Comparison of ENCODE assay signal across 8 cellular contexts in genomic region chr19:11881151-11881800, GRCh38. TPM values are rescaled to one million over a fixed set of nuclear protein-coding genes. Genes with fewer than 3 reads are reported as not detected.
A peak's percentile ranks its signal among the peaks of the same experiment; 100 is the strongest.
DNase-seq lines count a peak whose midpoint lies in the region; ATAC-seq and TF ChIP-seq lines count a peak whose summit lies in the region.

No MANE protein-coding gene starts in this region.

- H3K4me3 ChIP-seq in A673 (ENCODE audit: low read depth, low read length, poor library complexity, severe bottlenecking) (no peak overlapping the region), dorsolateral prefrontal cortex (peak overlapping the region in 9 of 59 donors; percentile 21 to 34 (median 23))

- peak; percentile 79 for TF ChIP-seq CTCF in A673 (conservative IDR thresholded peaks at IDR 0.05; ENCODE audit: low read depth, low read length)
- TF ChIP-seq CTCF in GM20000 (IDR thresholded peaks at IDR 0.05; ENCODE audit: extremely low read depth, missing control alignments) = peak; percentile 52
- TF ChIP-seq CTCF in dorsolateral prefrontal cortex (IDR thresholded peaks at IDR 0.05 in 54 of 56, conservative IDR thresholded peaks at IDR 0.05 in 2 of 56; ENCODE audit: low read depth in 1 of 56, partially characterized antibody in 56 of 56) = peak; percentile 27 to 83 (median 66)

- no peak overlapping the region for H3K27ac ChIP-seq in A673 (ENCODE audit: low read depth, low read length, poor library complexity, severe bottlenecking)
- no peak overlapping the region for H3K27ac ChIP-seq in dorsolateral prefrontal cortex

- no peak for ATAC-seq in GM21390 (IDR thresholded peaks at IDR 0.05; ENCODE audit: unreplicated experiment)

- intact Hi-C loops in A673 (cut with micrococcal nuclease; ENCODE audit: unreplicated experiment) (loop anchor here (2.0 to 10.0 kb wide), 2 partner anchors 108 to 764 kb away; no protein-coding TSS in a partner anchor), dorsolateral prefrontal cortex (cut with DNase I) (loop anchor here in 1 of 2 donors (5.0 kb wide), 1 partner anchor 261 kb away; the partner anchor contains the start of gene ZNF20)

- POLR2A ChIA-PET in A673 (lab: Charles Lee; ENCODE audit: low non-redundant PET) = interaction anchor here (0.6 kb wide), 1 partner anchor 866 kb away, joined by 3 read pairs; no protein-coding TSS in a partner anchor

- CTCF ChIA-PET in A673 (lab: Charles Lee) = interaction anchor here (0.5 to 1.3 kb wide), 4 partner anchors 43 to 760 kb away, joined by 3 to 10 read pairs (median 4); partner anchors contain the start of genes ZNF20 and ZNF763

- H3K27me3 ChIP-seq in A673 (replicated peaks; ENCODE audit: insufficient read depth, low read depth, low read length, poor library complexity) = peaks cover 4% of the 10 kb centered on the region
- H3K27me3 ChIP-seq in dorsolateral prefrontal cortex = no peaks in the 10 kb centered on the region

- no TSS peak for BruUV-seq in A673 (replicated peaks; lab: Mats Ljungman, UMichigan)

- no peaks in the 10 kb centered on the region for H3K36me3 ChIP-seq in A673 (ENCODE audit: insufficient read depth, low read length, poor library complexity, severe bottlenecking)

- no peaks in the 10 kb centered on the region for H3K9me3 ChIP-seq in A673 (ENCODE audit: low read depth, low read length, poor library complexity, severe bottlenecking)

- no peaks in the 10 kb centered on the region for H3K4me1 ChIP-seq in A673 (ENCODE audit: insufficient read depth, low read length, poor library complexity, severe bottlenecking)

- peak; percentile 76 for DNase-seq in A673 (ENCODE audit: low spot score)
- DNase-seq in GM20000 (ENCODE audit: low spot score) = peak; percentile 56
- DNase-seq in NCI-H69 (lab: John Stamatoyannopoulos, UW) = peak; percentile 76
- DNase-seq in activated CD4-positive, alpha-beta T cell treated with anti-CD3 and anti-CD28 coated beads, Interleukin-2, amount 50 U/mL, for 4 hours = peak; percentile 52
- peak in 7 of 10 donors; percentile 31 to 63 (median 39) for DNase-seq in dorsolateral prefrontal cortex
- DNase-seq in medulla oblongata (ENCODE audit: extremely low spot score) = peak; percentile 66
- DNase-seq in stimulated activated CD8-positive, alpha-beta memory T cell treated with anti-CD3 and anti-CD28 coated beads, Interleukin-2, amount 100 ng/mL, for 48 hours (ENCODE audit: low read depth in 2 of 2) = peak; percentile 19 to 39

RNA-seq across cellular contexts. Expression of gene ZNF69, which starts 6.3 kb away (rescaled TPM):
- total RNA-seq in A673 (2021) (4.3 and 5.5 TPM in 2 replicates), dorsolateral prefrontal cortex (10 to 100 TPM in 15 of 120 experiments, 1 to 10 TPM in 105; 2.9 to 16.5 (median 7.1) TPM)

RNA-seq across cellular contexts. Expression of gene ZNF439, which starts 32.8 kb away (rescaled TPM):
- total RNA-seq in A673 (2021) (4.0 and 4.4 TPM in 2 replicates), dorsolateral prefrontal cortex (10 to 100 TPM; 14.0 to 27.1 (median 19.1) TPM)

RNA-seq across cellular contexts. Expression of gene ZNF700, which starts 43.6 kb away (rescaled TPM):
- total RNA-seq in A673 (2021) = 10.9 and 11.0 TPM in 2 replicates
- 10 to 100 TPM in 109 of 120 experiments, 1 to 10 TPM in 11; 8.4 to 16.2 (median 11.6) TPM for total RNA-seq in dorsolateral prefrontal cortex
